1 cellular context compared by ENCODE assay signal in the genomic region with DNA sequence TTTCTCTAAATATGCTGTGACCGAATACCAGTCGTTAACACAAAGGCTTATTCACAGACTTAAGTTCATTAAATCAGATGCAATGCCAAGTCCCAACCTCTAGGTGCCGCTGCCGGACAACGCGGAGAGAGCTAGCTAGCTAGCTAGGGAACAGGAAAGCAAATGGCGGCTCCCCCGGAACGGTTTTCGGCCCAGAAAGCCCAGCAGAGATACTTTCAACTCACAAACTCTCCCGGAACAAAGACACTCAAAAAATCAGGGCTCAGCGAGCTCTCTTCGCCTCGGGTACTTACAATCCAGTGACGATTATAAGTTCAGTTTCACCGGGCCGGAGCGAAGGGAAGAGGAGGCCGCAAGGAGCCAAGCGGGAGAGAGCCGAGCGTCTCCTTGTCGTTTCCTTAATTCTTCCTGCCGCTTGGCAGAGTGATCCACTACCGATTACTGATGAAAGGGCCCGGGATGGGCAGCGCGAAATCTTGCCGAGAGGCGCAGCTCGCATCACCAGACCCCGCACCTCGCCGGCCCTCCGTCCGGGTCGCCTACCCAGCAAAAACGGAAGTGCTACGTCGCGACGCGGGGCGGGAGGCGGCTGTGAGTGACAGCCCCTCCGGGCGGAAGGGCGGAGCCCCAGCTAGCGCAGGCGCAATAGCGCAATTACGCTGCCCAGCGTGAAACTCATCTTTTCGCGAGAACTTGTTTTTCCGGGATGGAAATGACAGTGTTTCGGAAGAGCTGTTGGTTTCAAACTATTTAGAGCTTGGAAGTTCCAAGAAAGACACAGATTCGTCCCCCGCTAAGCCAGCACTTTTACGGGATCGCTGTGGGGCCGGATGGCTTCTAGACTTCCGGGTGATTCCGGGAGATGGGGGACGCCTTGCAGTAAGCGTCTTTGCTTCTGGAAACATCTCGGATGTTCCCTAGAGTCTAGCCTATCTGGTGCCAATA.
A peak's percentile ranks its signal among the peaks of the same experiment; 100 is the strongest.
TF ChIP-seq lines count a peak whose summit lies in the region.

TSS of gene TAF7 (minus strand) at position 560 of the 945 bp plus-strand sequence. CDS start 740 bp downstream, outside the sequence.

TF ChIP-seq in HCT116, 20 proteins besides CTCF, POLR2A, EP300 and RAD21 (continued from another document):
- TF ChIP-seq ZBTB33 (IDR thresholded peaks at IDR 0.05; ENCODE audit: extremely low read depth, insufficient replicate concordance, low read length) (peak; percentile 93), SIN3A (IDR thresholded peaks at IDR 0.05; ENCODE audit: low read depth) (peak; percentile 70; the same call in 1 of the 2 replicates), CEBPB (IDR thresholded peaks at IDR 0.05; ENCODE audit: low read depth) (no peak), SP1 (IDR thresholded peaks at IDR 0.05; ENCODE audit: low read depth) (no peak; the same call in 1 of the 2 replicates), FOSL1 (IDR thresholded peaks at IDR 0.05; ENCODE audit: low read depth) (no peak), TCF7L2 (IDR thresholded peaks at IDR 0.05; ENCODE audit: borderline replicate concordance, extremely low read depth, insufficient read depth, insufficient read length) (no peak), ATF3 (IDR thresholded peaks at IDR 0.05) (no peak), ZFX (IDR thresholded peaks at IDR 0.05) (peak; percentile 95), MAX (IDR thresholded peaks at IDR 0.05) (peak; percentile 55), POLR2AphosphoS5 (IDR thresholded peaks at IDR 0.05; ENCODE audit: low read depth, low read length) (peak; percentile 99), ZNF274 (IDR thresholded peaks at IDR 0.05; ENCODE audit: low read depth, low read length) (no peak), EGR1 (IDR thresholded peaks at IDR 0.05; ENCODE audit: low read depth) (no peak), EZH2phosphoT487 (IDR thresholded peaks at IDR 0.05; ENCODE audit: borderline replicate concordance) (no peak)
